ENCODE assay signal across 16 cellular contexts in the genomic region with DNA sequence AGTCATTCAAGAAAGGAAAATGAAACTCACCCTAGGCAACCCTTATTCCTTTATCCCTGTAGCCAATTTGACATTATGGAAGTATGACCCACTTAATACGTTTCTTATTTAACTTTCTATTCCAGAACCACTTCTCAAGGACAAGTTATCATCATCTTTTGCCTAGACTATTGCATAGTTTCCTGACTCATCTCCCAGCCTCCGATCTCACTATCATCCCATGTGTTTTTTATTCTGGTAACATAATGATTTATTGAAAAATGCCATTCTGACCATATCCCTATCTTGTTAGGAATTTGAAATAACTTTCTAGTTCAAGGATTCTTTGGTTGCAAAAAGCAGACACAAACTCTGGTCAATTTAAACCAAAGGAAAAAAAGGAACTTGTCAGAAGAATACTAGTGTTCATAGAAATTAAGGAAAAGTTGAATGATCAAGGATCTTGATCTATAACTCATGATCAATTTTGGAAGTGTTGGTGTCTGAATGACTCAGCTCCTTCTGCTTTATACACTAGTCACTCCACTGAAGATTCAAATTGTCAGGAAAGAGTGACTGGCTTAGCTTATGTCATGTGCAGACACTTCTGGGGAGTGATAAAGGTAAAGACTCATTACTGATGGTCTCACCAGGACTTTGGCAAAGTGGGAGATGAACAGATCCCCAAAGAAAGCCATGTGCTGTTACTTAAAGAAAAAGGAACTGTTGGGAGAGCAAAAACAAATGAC. TPM values are rescaled to one million over a fixed set of nuclear protein-coding genes. Genes with fewer than 3 reads are reported as not detected.
"Had no signal": no experiment of that assay in that cellular context is flagged by ENCODE, and none has a peak within 500 bp of the region (broad histone marks: within the 10 kb centered on the region; RNA-seq: fewer than 3 reads in every experiment).

No MANE protein-coding gene starts in this region.

- H3K36me3 ChIP-seq: adrenal gland, lower lobe of right lung, pancreas, stomach, thyroid gland, uterus had no signal

- H3K27me3 ChIP-seq: adrenal gland, pancreas, stomach, thyroid gland, uterus had no signal

- H3K27ac ChIP-seq: adrenal gland, lower lobe of right lung, pancreas, stomach, thyroid gland, uterus had no signal

- ATAC-seq: esophagus mucosa, left cardiac atrium, lower lobe of right lung, pancreas had no signal

- H3K4me1 ChIP-seq: adrenal gland, lower lobe of right lung, pancreas, stomach, thyroid gland, uterus had no signal

- H3K9me3 ChIP-seq: adrenal gland, lower lobe of right lung, pancreas, thyroid gland, uterus had no signal

- DNase-seq: activated CD4-positive, alpha-beta T cell treated with anti-CD3 and anti-CD28 coated beads, Interleukin-2, amount 10 ng/mL, durations not matched to agents 7 days and 5 days; activated CD4-positive, CD25-positive, alpha-beta regulatory T cell; activated CD8-positive, alpha-beta memory T cell treated with anti-CD3 and anti-CD28 coated beads for 24 hours; activated naive CD4-positive, alpha-beta T cell treated with anti-CD3 and anti-CD28 coated beads, Interleukin-2, amount 10 ng/mL, durations not matched to agents 7 days and 5 days; cerebellar nuclear complex; hypothalamus; left cardiac atrium; lower lobe of right lung; midbrain; pancreas; stimulated activated CD4-positive, alpha-beta T cell treated with anti-CD3 and anti-CD28 coated beads, Interleukin-15, amount 100 ng/mL, for 24 hours; stomach; thyroid gland; uterus had no signal

- H3K4me3 ChIP-seq: adrenal gland, lower lobe of right lung, pancreas, stomach, thyroid gland, uterus had no signal

RNA-seq across cellular contexts. Expression of a gene that starts 8.5 kb away (rescaled TPM):
- polyA plus RNA-seq: adrenal gland, pancreas, stomach had no signal
